In the genomic region with DNA sequence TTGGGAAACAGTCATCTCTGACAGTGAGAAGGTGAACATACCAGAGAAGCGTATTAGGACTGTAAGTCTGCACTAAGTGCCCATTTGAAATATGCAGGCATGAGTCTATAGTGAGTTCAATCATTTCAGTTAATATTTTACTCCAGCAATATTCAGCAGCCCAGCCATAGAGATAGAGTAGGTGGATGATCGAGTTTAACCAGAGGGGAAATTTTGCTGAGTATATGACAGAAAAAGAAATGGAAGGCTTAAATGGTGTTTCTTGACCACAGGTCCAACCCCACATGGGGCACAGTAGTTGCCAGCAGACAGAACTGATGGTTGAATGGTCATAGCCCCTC, we compare ENCODE assay signal across 23 cellular contexts. TPM values are rescaled to one million over a fixed set of nuclear protein-coding genes. Genes with fewer than 3 reads are reported as not detected.
"Had no signal": no experiment of that assay in that cellular context is flagged by ENCODE, and none has a peak within 500 bp of the region (broad histone marks: within the 10 kb centered on the region; RNA-seq: fewer than 3 reads in every experiment).

No MANE protein-coding gene starts in this region.

- DNase-seq: activated CD4-positive, alpha-beta T cell treated with anti-CD3 and anti-CD28 coated beads for 4 hours; activated CD4-positive, alpha-beta T cell treated with anti-CD3 and anti-CD28 coated beads, Interleukin-2, amount 50 U/mL, for 48 hours; activated CD4-positive, CD25-positive, alpha-beta regulatory T cell; activated CD8-positive, alpha-beta memory T cell treated with anti-CD3 and anti-CD28 coated beads, Interleukin-2, amount 50 U/mL, for 48 hours; activated effector memory CD4-positive, alpha-beta T cell treated with Interleukin-2 at 50 U/mL for 16 hours; activated naive CD4-positive, alpha-beta T cell treated with anti-CD3 and anti-CD28 coated beads, Interleukin-2, amount 10 ng/mL, durations not matched to agents 7 days and 5 days; activated T-cell treated with anti-CD3 and anti-CD28 coated beads, Interleukin-2, amount 50 U/mL, for 48 hours; aorta; kidney; naive thymus-derived CD8-positive, alpha-beta T cell; stimulated activated CD4-positive, alpha-beta T cell treated with anti-CD3 and anti-CD28 coated beads, Interleukin-4, amount 100 ng/mL, for 24 hours; stimulated activated naive CD8-positive, alpha-beta T cell treated with anti-CD3 and anti-CD28 coated beads, Interleukin-15, Interleukin-2, amounts not matched to agents 100 U/mL and 50 U/mL, for 24 hours; SW 1271; T-helper 17 cell had no signal

- H3K4me3 ChIP-seq: coronary artery, prostate gland, right atrium auricular region, tibial nerve had no signal

- H3K36me3 Mint-ChIP-seq: activated naive CD4-positive, alpha-beta T cell treated with anti-CD3 and anti-CD28 coated beads, Interleukin-2, amount 10 ng/mL, durations not matched to agents 7 days and 5 days; mesothelial cell of epicardium; naive thymus-derived CD8-positive, alpha-beta T cell had no signal

- H3K4me1 Mint-ChIP-seq: activated naive CD4-positive, alpha-beta T cell treated with anti-CD3 and anti-CD28 coated beads, Interleukin-2, amount 10 ng/mL, durations not matched to agents 7 days and 5 days; central memory CD8-positive, alpha-beta T cell; naive thymus-derived CD8-positive, alpha-beta T cell had no signal

- H3K27ac Mint-ChIP-seq: activated naive CD4-positive, alpha-beta T cell treated with anti-CD3 and anti-CD28 coated beads, Interleukin-2, amount 10 ng/mL, durations not matched to agents 7 days and 5 days; mesothelial cell of epicardium; naive thymus-derived CD8-positive, alpha-beta T cell; T-helper 17 cell had no signal

- H3K27me3 Mint-ChIP-seq: activated naive CD4-positive, alpha-beta T cell treated with anti-CD3 and anti-CD28 coated beads, Interleukin-2, amount 10 ng/mL, durations not matched to agents 7 days and 5 days had no signal

- ATAC-seq: foreskin keratinocyte; left lobe of liver; naive thymus-derived CD8-positive, alpha-beta T cell; stimulated activated naive CD8-positive, alpha-beta T cell treated with anti-CD3 and anti-CD28 coated beads, Interleukin-15, Interleukin-2, amounts not matched to agents 100 U/mL and 50 U/mL, for 24 hours; T-helper 17 cell had no signal

- H3K36me3 ChIP-seq: prostate gland, right atrium auricular region, tibial nerve had no signal

- FAIRE-seq: endometrium, kidney had no signal

- H3K27me3 ChIP-seq: foreskin keratinocyte, right atrium auricular region, tibial nerve had no signal

- H3K9me3 Mint-ChIP-seq: activated naive CD4-positive, alpha-beta T cell treated with anti-CD3 and anti-CD28 coated beads, Interleukin-2, amount 10 ng/mL, durations not matched to agents 7 days and 5 days; central memory CD8-positive, alpha-beta T cell had no signal

- H3K4me3 Mint-ChIP-seq: activated naive CD4-positive, alpha-beta T cell treated with anti-CD3 and anti-CD28 coated beads, Interleukin-2, amount 10 ng/mL, durations not matched to agents 7 days and 5 days; central memory CD8-positive, alpha-beta T cell; mesothelial cell of epicardium; naive thymus-derived CD8-positive, alpha-beta T cell; T-helper 17 cell had no signal

- H3K9me3 ChIP-seq: prostate gland, right atrium auricular region, tibial nerve had no signal

- H3K4me1 ChIP-seq: foreskin keratinocyte, prostate gland, right atrium auricular region had no signal

- H3K27ac ChIP-seq: coronary artery, foreskin keratinocyte, prostate gland, right atrium auricular region, tibial nerve had no signal

RNA-seq across cellular contexts. Expression of gene KIF6, which starts 39.8 kb away (rescaled TPM):
- total RNA-seq: naive thymus-derived CD8-positive, alpha-beta T cell; right atrium auricular region had no signal
